In genomic region chr3:64297563-64297962, GRCh38 we compare ENCODE assay signal across 11 cellular contexts.
"Had no signal": no experiment of that assay in that cellular context is flagged by ENCODE, and none has a peak within 500 bp of the region (broad histone marks: within the 10 kb centered on the region; RNA-seq: fewer than 3 reads in every experiment).

No MANE protein-coding gene starts in this region.

- H3K9ac ChIP-seq: GM23248 had no signal

- H3K4me2 ChIP-seq: GM23338 had no signal

- H3K4me3 ChIP-seq: GM23248, GM23338, HAP-1 had no signal

- H3K36me3 ChIP-seq: HAP-1 had no signal

- H2AFZ ChIP-seq: GM23248, GM23338 had no signal

- H3K27ac ChIP-seq: GM23248 had no signal

- DNase-seq: GM23248, GOT3, H7, H9, HCEC 1CT, HFFc6 had no signal

- FAIRE-seq: H1, H54 had no signal

- ATAC-seq: GM23338, HCT116 had no signal

- H3K9me3 ChIP-seq: HAP-1 had no signal
